ENCODE assay signal across 21 cellular contexts in the genomic region with DNA sequence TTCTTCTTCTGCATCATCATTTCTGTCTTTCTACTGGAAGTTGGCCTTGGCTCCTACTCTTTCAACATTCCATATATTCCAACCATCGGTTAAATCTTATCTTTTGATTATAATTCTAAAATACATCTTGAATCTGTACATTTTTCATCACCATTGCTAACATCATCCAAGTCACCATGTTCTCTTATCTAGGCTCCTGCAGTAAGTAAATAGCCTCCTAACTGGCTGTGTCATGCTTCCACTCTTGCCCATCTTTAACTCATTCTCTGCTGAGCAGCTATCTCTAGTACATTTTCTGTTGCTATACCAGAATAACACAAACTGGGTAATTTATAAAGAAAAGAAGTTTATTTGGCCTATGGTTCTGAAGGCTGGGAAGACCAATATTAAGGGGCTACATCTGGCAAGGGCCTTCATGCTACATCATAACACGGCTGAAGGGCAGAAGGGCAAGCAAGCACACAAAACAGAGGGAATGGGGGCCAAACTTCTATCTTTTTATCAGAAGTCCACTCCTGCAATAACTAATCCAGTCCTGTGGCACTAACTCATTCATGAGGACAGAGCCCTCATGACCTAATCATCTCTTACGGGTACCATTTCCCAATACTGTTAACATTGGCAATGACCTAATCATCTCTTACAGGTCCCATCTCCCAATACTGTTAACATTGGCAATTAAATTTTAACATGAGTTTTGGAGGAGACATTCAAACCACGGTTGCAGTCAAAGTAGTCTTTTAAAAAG.
DNase-seq lines count a peak whose midpoint lies in the region; ATAC-seq, FAIRE-seq and TF ChIP-seq lines count a peak whose summit lies in the region.
"Had no signal": no experiment of that assay in that cellular context is flagged by ENCODE, and none has a peak within 500 bp of the region (broad histone marks: within the 10 kb centered on the region; RNA-seq: fewer than 3 reads in every experiment).

No MANE protein-coding gene starts in this region.

- no peak for DNase-seq in GM12892 (ENCODE audit: insufficient read length)
- peak; percentile 5 for DNase-seq in SK-MEL-5 (ENCODE audit: low read depth, low spot score)
- DNase-seq in erythroblast (lab: John Stamatoyannopoulos, UW): peak; percentile 13 to 44
- no peak for DNase-seq in frontal cortex (ENCODE audit: low spot score in 2 of 2)
- no peak for DNase-seq in iPS-NIHi11 (ENCODE audit: low spot score)
- DNase-seq: C1 segment of cervical spinal cord; CD4-positive, alpha-beta memory T cell; COR-L47; KG1; MM.1S; NCI-H2081; NCI-H2227 treated with DMSO at 0.1 percent for 48 hours; NCI-H69; Peyer's patch; SHP77 treated with DMSO at 0.1 percent for 48 hours; SK-N-SH; SW 1271 had no signal

- no peak for TF ChIP-seq CTCF in neutrophil (IDR thresholded peaks at IDR 0.05)

- FAIRE-seq in GM12892 (lab: Jason Lieb, UNC): peak; percentile 44
- no peak for FAIRE-seq in frontal cortex (lab: Jason Lieb, UNC)
- FAIRE-seq: G401.6, H54 had no signal

- no peaks in the 10 kb centered on the region for H3K27me3 ChIP-seq in neutrophil
- H3K27me3 ChIP-seq: Peyer's patch had no signal

- no peaks in the 10 kb centered on the region for H3K36me3 ChIP-seq in neutrophil
- H3K36me3 ChIP-seq: Peyer's patch had no signal

- TF ChIP-seq POLR2A in GM12892 (IDR thresholded peaks at IDR 0.05; ENCODE audit: low read depth, low read length) (no peak), erythroblast (IDR thresholded peaks at IDR 0.05; ENCODE audit: low read length) (no peak)

- H3K27ac ChIP-seq in neutrophil: peak overlapping the region; percentile 10
- H3K27ac ChIP-seq: Peyer's patch had no signal

- H3K9me3 ChIP-seq in neutrophil: no peaks in the 10 kb centered on the region
- H3K9me3 ChIP-seq: Peyer's patch, SK-N-SH had no signal

- ATAC-seq in HG02840 (IDR thresholded peaks at IDR 0.05; ENCODE audit: low FRiP score, unreplicated experiment): no peak

- H3K4me1 ChIP-seq in neutrophil (ENCODE audit: control insufficient read depth in 1 of 2, insufficient read depth in 1 of 2, low read depth in 1 of 2, low read length in 1 of 2): peaks cover 47% of the 10 kb centered on the region in 2 experiments
- H3K4me1 ChIP-seq: Peyer's patch had no signal

- H3K4me3 ChIP-seq in neutrophil (ENCODE audit: low read depth in 1 of 2, low read length in 1 of 2): no peak overlapping the region
- H3K4me3 ChIP-seq: Peyer's patch had no signal

- in situ Hi-C loops in SK-MEL-5 (cut with HindIII; ENCODE audit: low pct_unique_long_range_greater_than_20kb, low sequenced_read_pairs): no loop called here

Comparison
In these comparisons a context has a peak if more than half of its experiments do, and no peak if none do; other contexts are left out.
1. DNase-seq: peak in SK-MEL-5 (single experiment) and erythroblast (2 of 2); none in GM12892 (single experiment), frontal cortex (0 of 2) and iPS-NIHi11 (single experiment).